Comparison of ENCODE assay signal across 9 cellular contexts in the genomic region with DNA sequence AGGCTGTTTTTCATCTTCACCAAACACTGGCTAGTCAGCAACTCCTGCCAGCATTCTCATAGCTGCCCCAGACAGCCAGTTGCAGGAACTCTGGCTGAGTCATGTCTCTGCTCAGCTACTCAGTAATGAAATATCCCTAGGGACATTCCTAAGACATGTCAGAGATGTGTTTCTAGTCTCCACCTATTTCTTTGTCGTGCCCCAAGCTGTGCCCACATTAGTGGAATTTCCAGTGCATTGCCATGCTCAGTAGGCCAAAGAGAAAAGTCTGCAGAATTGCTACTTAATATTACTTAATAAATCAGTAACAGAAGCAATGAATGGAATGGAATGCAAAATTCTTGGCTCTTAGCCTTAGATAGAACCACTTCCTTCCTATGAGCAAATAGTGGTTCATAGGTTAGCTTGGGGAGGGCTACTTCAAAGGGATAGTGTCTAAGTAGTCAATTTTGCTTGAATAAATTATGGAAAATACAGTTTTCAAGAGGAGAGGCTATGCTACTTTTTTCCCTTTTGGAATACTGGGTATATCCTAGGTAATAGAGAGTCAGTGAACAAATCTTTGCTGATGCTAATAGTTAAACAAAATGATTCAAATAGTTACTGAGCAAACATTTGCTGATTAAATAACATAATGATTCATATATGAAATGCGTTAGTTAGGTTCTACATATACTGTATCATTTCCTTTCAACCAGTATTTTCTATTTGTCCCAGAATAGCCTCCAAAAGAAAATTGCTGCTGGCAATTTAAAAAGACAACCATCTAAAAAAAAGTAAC. TPM values are rescaled to one million over a fixed set of nuclear protein-coding genes. Genes with fewer than 3 reads are reported as not detected.
DNase-seq lines count a peak whose midpoint lies in the region; TF ChIP-seq lines count a peak whose summit lies in the region.
"Had no signal": no experiment of that assay in that cellular context is flagged by ENCODE, and none has a peak within 500 bp of the region (broad histone marks: within the 10 kb centered on the region; RNA-seq: fewer than 3 reads in every experiment).

No MANE protein-coding gene starts in this region.

- peaks cover 33% of the 10 kb centered on the region for H3F3A ChIP-seq in PC-9 (ENCODE audit: insufficient read depth, low read depth)

- no peaks in the 10 kb centered on the region for H3K36me3 Mint-ChIP-seq in CD14-positive monocyte
- no peaks in the 10 kb centered on the region for H3K36me3 Mint-ChIP-seq in activated T-helper 2 cell treated with anti-CD3 and anti-CD28 coated beads, Interferon-gamma antibody, Interleukin-2, Interleukin-4, amounts not matched to agents 10 μg/mL and 5 μg/mL and 100 μg/mL, durations not matched to agents 14 hours and 24 hours and 36 hours (ENCODE audit: low read depth)
- H3K36me3 Mint-ChIP-seq: memory B cell had no signal

- H3K4me3 ChIP-seq in PC-9 = peak overlapping the region; percentile 24; the same call in 1 of the 2 replicates
- no peak overlapping the region for H3K4me3 ChIP-seq in fibroblast of mammary gland (ENCODE audit: control insufficient read depth, low read depth, low read length)

- peaks cover 39% of the 10 kb centered on the region for H3K4me1 ChIP-seq in PC-9 (replicated peaks; ENCODE audit: insufficient read depth)

- peaks cover 27% of the 10 kb centered on the region for H3K9me3 ChIP-seq in PC-9 (ENCODE audit: insufficient read depth, low read depth)

- no peaks in the 10 kb centered on the region for H4K20me1 ChIP-seq in PC-9 (ENCODE audit: insufficient read depth)

- DNase-seq in CD14-positive monocyte (ENCODE audit: low spot score) (peak; percentile 60), PC-9 (peak; percentile 81 to 97), fibroblast of mammary gland (ENCODE audit: low read depth) (peak; percentile 98), non-pigmented ciliary epithelial cell (ENCODE audit: low read depth) (peak; percentile 95), retina (no peak), NCI-H526 (lab: John Stamatoyannopoulos, UW) (no peak), cerebellum (ENCODE audit: low spot score) (no peak)
- DNase-seq in activated T-helper 2 cell treated with anti-CD3 and anti-CD28 coated beads, Interferon-gamma antibody, Interleukin-2, Interleukin-4, amounts not matched to agents 10 μg/mL and 5 μg/mL and 100 μg/mL, durations not matched to agents 14 hours and 24 hours and 36 hours (ENCODE audit: low spot score) = no peak

- intact Hi-C loops in CD14-positive monocyte (cut with micrococcal nuclease) (no loop called here), PC-9 (cut with micrococcal nuclease; ENCODE audit: unreplicated experiment) (loop anchor here (1.0 to 5.0 kb wide), 4 partner anchors 23 to 230 kb away; a partner anchor contains a TSS)
- intact Hi-C loops in activated T-helper 2 cell treated with anti-CD3 and anti-CD28 coated beads, Interferon-gamma antibody, Interleukin-2, Interleukin-4, amounts not matched to agents 10 μg/mL and 5 μg/mL and 100 μg/mL, durations not matched to agents 14 hours and 24 hours and 36 hours (cut with micrococcal nuclease) = no loop called here

- POLR2A ChIA-PET in PC-9 (lab: Charles Lee; ENCODE audit: unreplicated experiment) = interaction anchor here (0.7 to 0.9 kb wide), 3 partner anchors 23 to 220 kb away, joined by 3 to 5 read pairs (median 3); no protein-coding TSS in a partner anchor

- H3K79me2 ChIP-seq in PC-9 (ENCODE audit: low read depth) = no peaks in the 10 kb centered on the region

- peak overlapping the region; percentile 24; the same call in 1 of the 2 replicates for H2AFZ ChIP-seq in PC-9

- H3K4me3 Mint-ChIP-seq in CD14-positive monocyte = peak overlapping the region in 1 of 2 donors; percentile 56
- H3K4me3 Mint-ChIP-seq in activated T-helper 2 cell treated with anti-CD3 and anti-CD28 coated beads, Interferon-gamma antibody, Interleukin-2, Interleukin-4, amounts not matched to agents 10 μg/mL and 5 μg/mL and 100 μg/mL, durations not matched to agents 14 hours and 24 hours and 36 hours (ENCODE audit: low read depth) = no peak overlapping the region
- H3K4me3 Mint-ChIP-seq: memory B cell had no signal

- H3K9me2 ChIP-seq in PC-9 (ENCODE audit: insufficient read depth) = no peaks in the 10 kb centered on the region

- H3K27ac ChIP-seq in PC-9 = peak overlapping the region; percentile 98

- peaks cover 0 to 3% (median 0%) of the 10 kb centered on the region in 7 donors for H3K9me3 Mint-ChIP-seq in CD14-positive monocyte
- H3K9me3 Mint-ChIP-seq in activated T-helper 2 cell treated with anti-CD3 and anti-CD28 coated beads, Interferon-gamma antibody, Interleukin-2, Interleukin-4, amounts not matched to agents 10 μg/mL and 5 μg/mL and 100 μg/mL, durations not matched to agents 14 hours and 24 hours and 36 hours = no peaks in the 10 kb centered on the region

- no peaks in the 10 kb centered on the region for H3K27me3 ChIP-seq in PC-9 (ENCODE audit: insufficient read depth, low read depth)

- CTCF ChIA-PET in PC-9 (lab: Charles Lee) = no interaction called here

- H3K4me2 ChIP-seq in PC-9 = peak overlapping the region; percentile 57

- peak overlapping the region; percentile 66 to 92 (median 88) for H3K27ac Mint-ChIP-seq in CD14-positive monocyte
- H3K27ac Mint-ChIP-seq in activated T-helper 2 cell treated with anti-CD3 and anti-CD28 coated beads, Interferon-gamma antibody, Interleukin-2, Interleukin-4, amounts not matched to agents 10 μg/mL and 5 μg/mL and 100 μg/mL, durations not matched to agents 14 hours and 24 hours and 36 hours = no peak overlapping the region
- H3K27ac Mint-ChIP-seq: memory B cell had no signal

- no TSS peak for BruUV-seq in PC-9 (replicated peaks; lab: Mats Ljungman, UMichigan)

- TF ChIP-seq CTCF in CD14-positive monocyte (IDR thresholded peaks at IDR 0.05) = no peak
- no peak for TF ChIP-seq CTCF in PC-9 (conservative IDR thresholded peaks at IDR 0.05)
- TF ChIP-seq CTCF in fibroblast of mammary gland (conservative IDR thresholded peaks at IDR 0.05; ENCODE audit: control insufficient read depth, insufficient read depth, low read depth, low read length) = no peak

- no peaks in the 10 kb centered on the region; the same call in 1 of the 2 replicates for H3K36me3 ChIP-seq in PC-9 (ENCODE audit: low read depth)

- H3K4me1 Mint-ChIP-seq in CD14-positive monocyte = peaks cover 36% of the 10 kb centered on the region
- H3K4me1 Mint-ChIP-seq in activated T-helper 2 cell treated with anti-CD3 and anti-CD28 coated beads, Interferon-gamma antibody, Interleukin-2, Interleukin-4, amounts not matched to agents 10 μg/mL and 5 μg/mL and 100 μg/mL, durations not matched to agents 14 hours and 24 hours and 36 hours (ENCODE audit: low read depth) = no peaks in the 10 kb centered on the region
- H3K4me1 Mint-ChIP-seq: memory B cell had no signal

- H3K27me3 Mint-ChIP-seq in CD14-positive monocyte (ENCODE audit: low read depth in 3 of 3) = peaks cover 0 to 2% (median 0%) of the 10 kb centered on the region in 3 donors
- no peaks in the 10 kb centered on the region for H3K27me3 Mint-ChIP-seq in activated T-helper 2 cell treated with anti-CD3 and anti-CD28 coated beads, Interferon-gamma antibody, Interleukin-2, Interleukin-4, amounts not matched to agents 10 μg/mL and 5 μg/mL and 100 μg/mL, durations not matched to agents 14 hours and 24 hours and 36 hours (ENCODE audit: low read depth)
- H3K27me3 Mint-ChIP-seq: memory B cell had no signal

RNA-seq across cellular contexts. Expression of a gene that starts 23.6 kb away (rescaled TPM):
- 10 to 100 TPM; 13.7 to 14.1 TPM for polyA plus RNA-seq in CD14-positive monocyte
- 19.9 and 20.9 TPM in 2 replicates for total RNA-seq in PC-9 (2021)
- 0.16 TPM in 1 of 2 replicates, not detected in the other for total RNA-seq in activated T-helper 2 cell treated with anti-CD3 and anti-CD28 coated beads, Interferon-gamma antibody, Interleukin-2, Interleukin-4, amounts not matched to agents 10 μg/mL and 5 μg/mL and 100 μg/mL, durations not matched to agents 14 hours and 24 hours and 36 hours
- 33.2 TPM for total RNA-seq in cerebellum

Comparison
In these comparisons a context has a peak if more than half of its experiments do, and no peak if none do; other contexts are left out.
1. DNase-seq: peak in CD14-positive monocyte (single experiment), PC-9 (2 of 2), fibroblast of mammary gland (single experiment) and non-pigmented ciliary epithelial cell (single experiment); none in activated T-helper 2 cell treated with anti-CD3 and anti-CD28 coated beads, Interferon-gamma antibody, Interleukin-2, Interleukin-4, amounts not matched to agents 10 μg/mL and 5 μg/mL and 100 μg/mL, durations not matched to agents 14 hours and 24 hours and 36 hours (single experiment), retina (single experiment), NCI-H526 (0 of 2) and cerebellum (single experiment).
2. RNA of a gene that starts 23.6 kb away (total RNA-seq): 33.2 TPM in cerebellum (single experiment) and 19.9 to 20.9 TPM in PC-9; 0.16 TPM in activated T-helper 2 cell treated with anti-CD3 and anti-CD28 coated beads, Interferon-gamma antibody, Interleukin-2, Interleukin-4, amounts not matched to agents 10 μg/mL and 5 μg/mL and 100 μg/mL, durations not matched to agents 14 hours and 24 hours and 36 hours; every median in the first group is over 10 times any median in the second.